10 cellular contexts compared by ENCODE assay signal in genomic region chr15:100043069-100043641, GRCh38.
DNase-seq lines count a peak whose midpoint lies in the region; ATAC-seq and TF ChIP-seq lines count a peak whose summit lies in the region.
"Had no signal": no experiment of that assay in that cellular context is flagged by ENCODE, and none has a peak within 500 bp of the region (broad histone marks: within the 10 kb centered on the region; RNA-seq: fewer than 3 reads in every experiment).

No MANE protein-coding gene starts in this region.

- H3K4me2 ChIP-seq in HCT116 (ENCODE audit: low read length), result peak overlapping the region; percentile 78

- H3K4me1 ChIP-seq in HCT116 (ENCODE audit: control insufficient read depth in 1 of 2, insufficient read depth in 2 of 2, low read length in 2 of 2) (peaks cover 25 to 27% of the 10 kb centered on the region in 2 experiments), skeletal muscle tissue (ENCODE audit: control insufficient read depth in 3 of 3, insufficient read depth in 3 of 3, low read length in 3 of 3) (peaks cover 13 to 14% (median 13%) of the 10 kb centered on the region in 3 donors), SJCRH30 (peaks cover 2% of the 10 kb centered on the region; the same call in 1 of the 2 replicates)

- no peak for TF ChIP-seq POLR2A in HCT116 (IDR thresholded peaks at IDR 0.05; ENCODE audit: borderline replicate concordance, extremely low read depth, insufficient read depth, insufficient read length)

- H3K9ac ChIP-seq in HCT116 (ENCODE audit: low read length), result peak overlapping the region; percentile 46
- H3K9ac ChIP-seq in skeletal muscle tissue (ENCODE audit: low read depth in 1 of 3, low read length in 3 of 3), result peak overlapping the region; percentile 16 to 55 (median 30)

- H3K79me2 ChIP-seq in HCT116 (ENCODE audit: insufficient read depth, low read length), result no peaks in the 10 kb centered on the region

- TF ChIP-seq CTCF in HCT116 (IDR thresholded peaks at IDR 0.05 in 2 of 3, conservative IDR thresholded peaks at IDR 0.05 in 1 of 3; ENCODE audit: borderline replicate concordance in 1 of 3, insufficient read depth in 1 of 3, low read depth in 2 of 3, low read length in 2 of 3) (no peak), foreskin fibroblast (IDR thresholded peaks at IDR 0.05; ENCODE audit: low read depth, low read length) (no peak)

- H3K9me3 ChIP-seq in HCT116 (ENCODE audit: control insufficient read depth in 1 of 2, insufficient read depth in 1 of 2, low read depth in 1 of 2, low read length in 2 of 2) (no peaks in the 10 kb centered on the region), skeletal muscle tissue (ENCODE audit: control insufficient read depth in 3 of 3, low read length in 3 of 3) (no peaks in the 10 kb centered on the region), SJCRH30 (replicated peaks) (no peaks in the 10 kb centered on the region)

- H3K36me3 ChIP-seq in HCT116 (ENCODE audit: control insufficient read depth in 1 of 2, insufficient read depth in 2 of 2, low read length in 2 of 2) (no peaks in the 10 kb centered on the region), skeletal muscle tissue (ENCODE audit: control insufficient read depth in 3 of 3, insufficient read depth in 3 of 3, low read length in 3 of 3) (peaks cover 0 to 2% (median 0%) of the 10 kb centered on the region in 3 donors), SJCRH30 (no peaks in the 10 kb centered on the region)

- H3K9me2 ChIP-seq in HCT116 (ENCODE audit: insufficient read depth), result no peaks in the 10 kb centered on the region

- H3K4me3 ChIP-seq in HCT116 (replicated peaks in 1 of 2; ENCODE audit: low read depth in 1 of 2, low read length in 2 of 2), result peak overlapping the region; percentile 15 to 46; a peak in 3 of 4 replicates
- H3K4me3 ChIP-seq in foreskin fibroblast (ENCODE audit: low read depth in 1 of 2, low read length in 2 of 2), result no peak overlapping the region
- peak overlapping the region; percentile 2 to 54 (median 30) for H3K4me3 ChIP-seq in skeletal muscle tissue (ENCODE audit: low read length in 3 of 3)
- no peak overlapping the region for H3K4me3 ChIP-seq in SJCRH30

- H3K27me3 ChIP-seq in HCT116 (ENCODE audit: insufficient read depth, low read length) (no peaks in the 10 kb centered on the region), skeletal muscle tissue (ENCODE audit: control insufficient read depth in 3 of 3, insufficient read depth in 3 of 3, low read length in 3 of 3) (no peaks in the 10 kb centered on the region), SJCRH30 (no peaks in the 10 kb centered on the region)

- BruUV-seq in HCT116 (replicated peaks; lab: Mats Ljungman, UMichigan), result no TSS peak

- H2AFZ ChIP-seq in HCT116 (ENCODE audit: low read depth, low read length, poor library complexity, severe bottlenecking), result peak overlapping the region; percentile 86

- ATAC-seq in HCT116 (peak; percentile 79), HG02623 (IDR thresholded peaks at IDR 0.05; ENCODE audit: unreplicated experiment) (no peak), HG02642 (IDR thresholded peaks at IDR 0.05; ENCODE audit: poor library complexity, unreplicated experiment) (no peak), HG03159 (IDR thresholded peaks at IDR 0.05; ENCODE audit: unreplicated experiment) (no peak)

- no peak for TF ChIP-seq RAD21 in HCT116 (IDR thresholded peaks at IDR 0.05; ENCODE audit: low read depth)

- CTCF ChIA-PET in HCT116 (lab: Charles Lee), result no interaction called here

- no peaks in the 10 kb centered on the region for H4K20me1 ChIP-seq in HCT116 (ENCODE audit: insufficient read depth)

- intact Hi-C loops in HCT116 (cut with micrococcal nuclease), result loop anchor here (5.0 kb wide), 1 partner anchor 294 kb away; no protein-coding TSS in a partner anchor

- POLR2A ChIA-PET in HCT116 (lab: Charles Lee), result no interaction called here

- DNase-seq in HCT116 (ENCODE audit: low read depth, low spot score) (peak; percentile 33), T1000 (lab: John Stamatoyannopoulos, UW) (peak; percentile 53), foreskin fibroblast (peak; percentile 23 to 50), SJCRH30 (no peak)
- DNase-seq: activated CD4-positive, alpha-beta T cell treated with anti-CD3 and anti-CD28 coated beads for 4 hours had no signal

- RAD21 ChIA-PET in HCT116 (lab: Charles Lee; ENCODE audit: low non-redundant PET in 1 of 2, low total read pairs in 2 of 2, uncharacterized antibody in 2 of 2, unreplicated experiment in 2 of 2), result no interaction called here

- H3K27ac ChIP-seq in HCT116 (ENCODE audit: low read depth, low read length) (peak overlapping the region; percentile 63), skeletal muscle tissue (ENCODE audit: low read depth, low read length) (peak overlapping the region; percentile 56), SJCRH30 (no peak overlapping the region)
- H3K27ac ChIP-seq: HL-60 had no signal

TF ChIP-seq in HCT116, 20 proteins besides CTCF, POLR2A, EP300 and RAD21:
- TF ChIP-seq MAX (IDR thresholded peaks at IDR 0.05), result no peak
- peak; percentile 14; the same call in 1 of the 2 replicates for TF ChIP-seq ELF1 (IDR thresholded peaks at IDR 0.05; ENCODE audit: borderline replicate concordance, low read depth)
- peak; percentile 74 for TF ChIP-seq JUND (IDR thresholded peaks at IDR 0.05)
- no peak for TF ChIP-seq SIN3A (IDR thresholded peaks at IDR 0.05; ENCODE audit: low read depth)
- no peak for TF ChIP-seq ZNF274 (IDR thresholded peaks at IDR 0.05; ENCODE audit: low read depth, low read length)
- peak; percentile 51 for TF ChIP-seq CEBPB (IDR thresholded peaks at IDR 0.05; ENCODE audit: low read depth)
- no peak for TF ChIP-seq YY1 (IDR thresholded peaks at IDR 0.05; ENCODE audit: extremely low read depth, insufficient replicate concordance, low read depth, low read length)
- peak; percentile 79 for TF ChIP-seq SP1 (IDR thresholded peaks at IDR 0.05; ENCODE audit: low read depth)
- peak; percentile 81 for TF ChIP-seq FOSL1 (IDR thresholded peaks at IDR 0.05; ENCODE audit: low read depth)

Comparison
In these comparisons a context has a peak if more than half of its experiments do, and no peak if none do; other contexts are left out.
1. DNase-seq: peak in HCT116 (single experiment), T1000 (single experiment) and foreskin fibroblast (2 of 2); none in SJCRH30 (0 of 2).
2. H3K4me3 ChIP-seq: peak in HCT116 (2 of 2) and skeletal muscle tissue (3 of 3); none in foreskin fibroblast (0 of 2) and SJCRH30 (single experiment).